ENCODE assay signal across 9 cellular contexts in genomic region chr18:46042571-46043123, GRCh38. TPM values are rescaled to one million over a fixed set of nuclear protein-coding genes. Genes with fewer than 3 reads are reported as not detected.
DNase-seq lines count a peak whose midpoint lies in the region; ATAC-seq and TF ChIP-seq lines count a peak whose summit lies in the region.
"Had no signal": no experiment of that assay in that cellular context is flagged by ENCODE, and none has a peak within 500 bp of the region (broad histone marks: within the 10 kb centered on the region; RNA-seq: fewer than 3 reads in every experiment).

No MANE protein-coding gene starts in this region.

- no peak for TF ChIP-seq POLR2A in tibial nerve (IDR thresholded peaks at IDR 0.05)

- H2AFZ ChIP-seq in PC-3 (ENCODE audit: low read length) = no peak overlapping the region
- H2AFZ ChIP-seq in trophoblast cell (ENCODE audit: insufficient read depth, low read length, poor library complexity) = no peak overlapping the region

- TF ChIP-seq EP300 in tibial nerve (IDR thresholded peaks at IDR 0.05) = no peak

- no peaks in the 10 kb centered on the region for H3F3A ChIP-seq in PC-3 (ENCODE audit: low read length, unreplicated experiment)

- no peak overlapping the region for H3K18ac ChIP-seq in trophoblast cell (ENCODE audit: low read length)

- H4K20me1 ChIP-seq in PC-3 (ENCODE audit: low read length) = no peaks in the 10 kb centered on the region

- H3K4me3 ChIP-seq in PC-3 (ENCODE audit: low read length) (no peak overlapping the region), trophoblast cell (ENCODE audit: low read depth, low read length) (no peak overlapping the region), tibial nerve (no peak overlapping the region)

- peak overlapping the region; percentile 57 for H4K91ac ChIP-seq in trophoblast cell (ENCODE audit: low read depth, low read length)

- H3K79me1 ChIP-seq in trophoblast cell (ENCODE audit: low read length) = peaks cover 33% of the 10 kb centered on the region

- TF ChIP-seq CTCF in PC-3 (conservative IDR thresholded peaks at IDR 0.05; ENCODE audit: low read depth, low read length) = no peak
- no peak for TF ChIP-seq CTCF in chondrocyte (IDR thresholded peaks at IDR 0.05)
- no peak for TF ChIP-seq CTCF in tibial nerve (IDR thresholded peaks at IDR 0.05)

- no peaks in the 10 kb centered on the region for H3K9me3 ChIP-seq in PC-3 (ENCODE audit: low read length)
- no peaks in the 10 kb centered on the region for H3K9me3 ChIP-seq in trophoblast cell (ENCODE audit: insufficient read depth, low read depth, low read length)
- no peaks in the 10 kb centered on the region for H3K9me3 ChIP-seq in tibial nerve

- WGBS in trophoblast cell (ENCODE audit: extremely low coverage, insufficient coverage, insufficient read length) = no CpG with 5 or more reads among the region's 3 CpGs
- 17% methylated on average over 3 of the region's 3 CpGs for WGBS in tibial nerve, 2 donors

- BruUV-seq in PC-3 (replicated peaks; lab: Mats Ljungman, UMichigan) = no TSS peak

- 0 out of 2 replicates have a peak overlapping the region, but pooled peaks have one; percentile 29 for H3K27ac ChIP-seq in PC-3 (ENCODE audit: low read length)
- peak overlapping the region; percentile 93 for H3K27ac ChIP-seq in trophoblast cell (ENCODE audit: low read depth, low read length)
- no peak overlapping the region for H3K27ac ChIP-seq in tibial nerve
- H3K27ac ChIP-seq: HL-60 had no signal

- H2AK5ac ChIP-seq in trophoblast cell (ENCODE audit: low read length) = no peak overlapping the region

- peak overlapping the region; percentile 29 for H2BK12ac ChIP-seq in trophoblast cell (ENCODE audit: low read length)

- H3K27me3 ChIP-seq in PC-3 (ENCODE audit: low read length) (no peaks in the 10 kb centered on the region), trophoblast cell (ENCODE audit: insufficient read depth, low read length) (no peaks in the 10 kb centered on the region), tibial nerve (no peaks in the 10 kb centered on the region)

- DNase-seq in NCI-H748 (lab: John Stamatoyannopoulos, UW; ENCODE audit: unreplicated experiment) (peak; percentile 15), NCI-H748 treated with DMSO at 0.1 percent for 48 hours (lab: John Stamatoyannopoulos, UW) (no peak), PC-3 (peak; percentile 62), chondrocyte (ENCODE audit: low spot score) (no peak), trophoblast cell (no peak), DMS 273 (lab: John Stamatoyannopoulos, UW; ENCODE audit: unreplicated experiment) (no peak), tibial nerve (ENCODE audit: low spot score in 2 of 2) (no peak)

- peak overlapping the region; percentile 4 for H3K27ac Mint-ChIP-seq in chondrocyte (ENCODE audit: unreplicated experiment)

- H3K4me1 ChIP-seq in PC-3 (ENCODE audit: insufficient read depth, low read length) = peaks cover 8% of the 10 kb centered on the region; the same call in 1 of the 2 replicates
- peaks cover 30 to 35% of the 10 kb centered on the region in 2 experiments for H3K4me1 ChIP-seq in trophoblast cell (ENCODE audit: control insufficient read depth in 1 of 2, insufficient read depth in 2 of 2, low read length in 2 of 2)
- peaks cover 0 to 15% (median 6%) of the 10 kb centered on the region in 4 donors for H3K4me1 ChIP-seq in tibial nerve

- peaks cover 5% of the 10 kb centered on the region for H3K4me1 Mint-ChIP-seq in chondrocyte (ENCODE audit: low read depth)

- no peak overlapping the region for H4K12ac ChIP-seq in trophoblast cell (ENCODE audit: low read depth, low read length)

- H4K8ac ChIP-seq in trophoblast cell (ENCODE audit: low read depth, low read length) = peak overlapping the region; percentile 39

- H3K79me2 ChIP-seq in PC-3 (ENCODE audit: low read length) (no peaks in the 10 kb centered on the region), trophoblast cell (ENCODE audit: control insufficient read depth, insufficient read depth, low read length, poor library complexity) (peaks cover 6% of the 10 kb centered on the region)

- ATAC-seq in PC-3 (peak; percentile 70), GM19397 (IDR thresholded peaks at IDR 0.05; ENCODE audit: unreplicated experiment) (no peak)

- no peak overlapping the region for H3K4me3 Mint-ChIP-seq in chondrocyte (ENCODE audit: unreplicated experiment)

- H3K36me3 Mint-ChIP-seq in chondrocyte (ENCODE audit: low read depth) = peaks cover 2% of the 10 kb centered on the region

- CTCF ChIA-PET in PC-3 (lab: Charles Lee) = no interaction called here

- peaks cover 2% of the 10 kb centered on the region for H3K9me3 Mint-ChIP-seq in chondrocyte (ENCODE audit: low read depth)

- H3K4me2 ChIP-seq in PC-3 (ENCODE audit: low read length) (peak overlapping the region; percentile 26; the same call in 1 of the 2 replicates), trophoblast cell (ENCODE audit: low read length) (peak overlapping the region; percentile 34)

- no peak overlapping the region for H3K23ac ChIP-seq in trophoblast cell (ENCODE audit: low read length)

- no peak overlapping the region for H3K9ac ChIP-seq in PC-3 (ENCODE audit: low read length)
- H3K9ac ChIP-seq in trophoblast cell (ENCODE audit: low read length) = no peak overlapping the region

- peak overlapping the region; percentile 46 for H2BK5ac ChIP-seq in trophoblast cell (ENCODE audit: low read depth, low read length, poor library complexity)

- intact Hi-C loops in PC-3 (cut with micrococcal nuclease) = no loop called here

- H3K36me3 ChIP-seq in PC-3 (ENCODE audit: low read depth, low read length) = no peaks in the 10 kb centered on the region
- peaks cover 5 to 7% of the 10 kb centered on the region in 2 experiments for H3K36me3 ChIP-seq in trophoblast cell (ENCODE audit: control insufficient read depth in 1 of 2, insufficient read depth in 2 of 2, low read length in 2 of 2)
- H3K36me3 ChIP-seq in tibial nerve = no peaks in the 10 kb centered on the region

- no peak overlapping the region for H3K14ac ChIP-seq in trophoblast cell (ENCODE audit: low read length)

- H3K4ac ChIP-seq in trophoblast cell (ENCODE audit: low read depth, low read length) = no peak overlapping the region

- peak overlapping the region; percentile 82 for H2BK120ac ChIP-seq in trophoblast cell (ENCODE audit: insufficient read depth, low read length, poor library complexity)

- POLR2A ChIA-PET in PC-3 (lab: Charles Lee; ENCODE audit: unreplicated experiment) = no interaction called here

- no peaks in the 10 kb centered on the region for H3K27me3 Mint-ChIP-seq in chondrocyte (ENCODE audit: low read depth)

- no peaks in the 10 kb centered on the region for H3K9me2 ChIP-seq in PC-3 (replicated peaks; ENCODE audit: low read length)

RNA-seq across cellular contexts. Expression of gene PSTPIP2, which starts 29.4 kb away (rescaled TPM):
- total RNA-seq in PC-3 (2014; rRNA removed) (0.11 and 0.35 TPM in 2 replicates), chondrocyte (4.5 to 5.4 TPM (median 5.0 TPM) in 3 replicates), tibial nerve (1 to 10 TPM; 5.4 to 9.9 (median 7.1) TPM)
- 54.5 and 57.4 TPM in 2 replicates for polyA plus RNA-seq in trophoblast cell (2013)

RNA-seq across cellular contexts. Expression of gene ATP5F1A, which starts 55.4 kb away (rescaled TPM):
- 243 and 250 TPM in 2 replicates for total RNA-seq in PC-3 (2014; rRNA removed)
- 274 to 325 TPM (median 290 TPM) in 3 replicates for total RNA-seq in chondrocyte
- 277 and 282 TPM in 2 replicates for polyA plus RNA-seq in trophoblast cell (2013)
- 100 to 1,000 TPM; 248 to 381 (median 315) TPM for total RNA-seq in tibial nerve

Comparison
In these comparisons a context has a peak if more than half of its experiments do, and no peak if none do; other contexts are left out.
1. DNase-seq: peak in NCI-H748 (single experiment) and PC-3 (single experiment); none in NCI-H748 treated with DMSO at 0.1 percent for 48 hours (single experiment), chondrocyte (single experiment), trophoblast cell (0 of 2), DMS 273 (single experiment) and tibial nerve (0 of 2).
2. H3K27ac ChIP-seq: peak in PC-3 (single experiment) and trophoblast cell (single experiment); none in tibial nerve (0 of 4).